ENCODE assay signal across 8 cellular contexts in genomic region chr7:33716581-33717477, GRCh38.
DNase-seq lines count a peak whose midpoint lies in the region; ATAC-seq and TF ChIP-seq lines count a peak whose summit lies in the region.

No MANE protein-coding gene starts in this region.

- H3K36me3 Mint-ChIP-seq in brain, result no peaks in the 10 kb centered on the region
- no peaks in the 10 kb centered on the region for H3K36me3 Mint-ChIP-seq in activated T-cell treated with anti-CD3 and anti-CD28 coated beads, Interleukin-2, amount 50 U/mL, for 72 hours (ENCODE audit: insufficient read depth in 2 of 2)

- in situ Hi-C loops in G401 (cut with HindIII; ENCODE audit: low sequenced_read_pairs), result no loop called here

- H3K4me1 Mint-ChIP-seq in brain, result peaks cover 17% of the 10 kb centered on the region
- no peaks in the 10 kb centered on the region for H3K4me1 Mint-ChIP-seq in activated T-cell treated with anti-CD3 and anti-CD28 coated beads, Interleukin-2, amount 50 U/mL, for 72 hours (ENCODE audit: low read depth)

- TF ChIP-seq CTCF in LNCaP clone FGC (IDR thresholded peaks at IDR 0.05; ENCODE audit: control insufficient read depth, extremely low read depth, insufficient read depth) (peak; percentile 81), brain (conservative IDR thresholded peaks at IDR 0.05) (peak; percentile 65 to 85)

- H3K4me3 Mint-ChIP-seq in brain, result no peak overlapping the region
- H3K4me3 Mint-ChIP-seq in activated T-cell treated with anti-CD3 and anti-CD28 coated beads, Interleukin-2, amount 50 U/mL, for 72 hours, result no peak overlapping the region

- peak overlapping the region in 2 of 5 experiments; percentile 13 to 58 for H3K27ac Mint-ChIP-seq in brain
- H3K27ac Mint-ChIP-seq in activated T-cell treated with anti-CD3 and anti-CD28 coated beads, Interleukin-2, amount 50 U/mL, for 72 hours, result no peak overlapping the region

- peaks cover 0 to 3% (median 3%) of the 10 kb centered on the region in 5 experiments for H3K9me3 Mint-ChIP-seq in brain
- no peaks in the 10 kb centered on the region for H3K9me3 Mint-ChIP-seq in activated T-cell treated with anti-CD3 and anti-CD28 coated beads, Interleukin-2, amount 50 U/mL, for 72 hours

- ATAC-seq in HG03378 (IDR thresholded peaks at IDR 0.05; ENCODE audit: unreplicated experiment), result no peak
- no peak for ATAC-seq in activated T-cell treated with anti-CD3 and anti-CD28 coated beads, Interleukin-2, amount 50 U/mL, for 72 hours (replicated peaks in 1 of 2)

- H3K27me3 Mint-ChIP-seq in brain, result peaks cover 12% of the 10 kb centered on the region
- no peaks in the 10 kb centered on the region for H3K27me3 Mint-ChIP-seq in activated T-cell treated with anti-CD3 and anti-CD28 coated beads, Interleukin-2, amount 50 U/mL, for 72 hours (ENCODE audit: low read depth)

- DNase-seq in G401 (ENCODE audit: low spot score) (peak; percentile 52), LNCaP clone FGC (ENCODE audit: low read depth) (peak; percentile 21), lung microvascular endothelial cell (ENCODE audit: low read depth in 2 of 2) (peak; percentile 70 to 73)
- DNase-seq in stimulated activated CD4-positive, alpha-beta T cell treated with anti-CD3 and anti-CD28 coated beads, Interleukin-4, amount 100 ng/mL, for 1 hour, result no peak
- no peak for DNase-seq in activated T-cell treated with anti-CD3 and anti-CD28 coated beads, Interleukin-2, amount 50 U/mL, for 72 hours
- DNase-seq in activated effector memory CD4-positive, alpha-beta T cell treated with anti-CD3 and anti-CD28 coated beads, Interleukin-2, amount 50 U/mL, for 16 hours, result no peak

- H3K4me3 ChIP-seq in LNCaP clone FGC (ENCODE audit: low read depth, low read length), result no peak overlapping the region

Comparison
In these comparisons a context has a peak if more than half of its experiments do, and no peak if none do; other contexts are left out.
1. DNase-seq: peak in G401 (single experiment), LNCaP clone FGC (single experiment) and lung microvascular endothelial cell (2 of 2); none in stimulated activated CD4-positive, alpha-beta T cell treated with anti-CD3 and anti-CD28 coated beads, Interleukin-4, amount 100 ng/mL, for 1 hour (single experiment), activated T-cell treated with anti-CD3 and anti-CD28 coated beads, Interleukin-2, amount 50 U/mL, for 72 hours (0 of 2) and activated effector memory CD4-positive, alpha-beta T cell treated with anti-CD3 and anti-CD28 coated beads, Interleukin-2, amount 50 U/mL, for 16 hours (single experiment).